Comparison of ENCODE assay signal across 1 cellular context in genomic region chr17:76422406-76422805, GRCh38.
TF ChIP-seq lines count a peak whose summit lies in the region.

No MANE protein-coding gene starts in this region.

TF ChIP-seq in GM23338, 12 proteins besides CTCF, POLR2A, EP300 and RAD21:
- TF ChIP-seq ZNF462 (CRISPR knock-in tag; IDR thresholded peaks at IDR 0.05) (no peak), EZH2 (IDR thresholded peaks at IDR 0.05; ENCODE audit: low read depth, unreplicated experiment) (no peak), ZNF114 (CRISPR knock-in tag; IDR thresholded peaks at IDR 0.05) (no peak)
